ENCODE assay signal across 7 cellular contexts in the genomic region with DNA sequence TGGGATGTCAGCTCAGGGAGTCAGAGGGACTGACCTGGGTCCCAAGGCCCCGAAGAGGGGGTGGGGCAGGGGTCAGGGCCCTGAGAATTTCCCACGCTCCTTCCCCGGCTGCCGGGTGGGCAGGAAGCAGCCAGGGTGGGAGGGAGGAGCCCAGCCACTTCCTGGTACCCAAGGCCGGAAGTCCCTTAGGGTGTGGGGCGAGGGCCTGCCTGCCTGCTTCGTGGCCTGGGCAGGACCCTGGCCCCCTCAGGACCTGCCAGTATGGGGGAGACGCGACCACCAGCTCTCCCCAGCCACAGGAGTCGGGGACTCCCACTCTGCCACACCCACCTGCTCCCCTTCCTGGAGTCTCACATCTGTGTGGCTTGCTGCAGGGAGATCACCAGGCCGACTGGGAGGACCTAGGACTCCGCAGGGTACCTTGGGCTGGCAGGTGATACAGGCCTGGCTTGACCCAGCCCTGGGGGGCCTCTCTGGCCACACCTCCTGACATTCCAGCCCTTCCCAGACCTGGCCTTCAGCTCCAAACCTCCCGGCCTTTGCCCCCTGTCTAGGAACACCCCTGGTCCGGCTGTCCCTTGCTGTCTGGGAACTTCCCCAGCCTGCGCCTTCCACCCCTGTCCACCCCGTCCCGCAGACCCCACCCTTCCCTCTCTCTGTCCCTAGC. TPM values are rescaled to one million over a fixed set of nuclear protein-coding genes. Genes with fewer than 3 reads are reported as not detected.
DNase-seq lines count a peak whose midpoint lies in the region; ATAC-seq, FAIRE-seq and TF ChIP-seq lines count a peak whose summit lies in the region.

No MANE protein-coding gene starts in this region.

- TF ChIP-seq CTCF in bronchial epithelial cell (IDR thresholded peaks at IDR 0.05; ENCODE audit: insufficient read depth, low read length, severe bottlenecking) (no peak), left lung (IDR thresholded peaks at IDR 0.05) (no peak)

- H3K27ac Mint-ChIP-seq in T-helper 2 cell treated with Interferon-gamma antibody and Interleukin-4, amounts not matched to agents 5 μg/mL and 100 μg/mL, for 36 hours: peak overlapping the region; percentile 96
- peak overlapping the region; percentile 98 for H3K27ac Mint-ChIP-seq in stimulated activated naive B cell treated with anti-CD40 and anti-IgM and Interleukin-4, amounts not matched to agents 10 μg/mL and 1 μg/mL and 100 μg/mL, for 72 hours

- H3K4me3 ChIP-seq in bronchial epithelial cell (ENCODE audit: low read depth, low read length) (no peak overlapping the region), left lung (peak overlapping the region in 1 of 2 donors; percentile 68)

- peak; percentile 25 for ATAC-seq in HG03571 (IDR thresholded peaks at IDR 0.05; ENCODE audit: unreplicated experiment)
- ATAC-seq in left lung: peak; percentile 4
- ATAC-seq in stimulated activated naive B cell treated with anti-CD40 and anti-IgM and Interleukin-4, amounts not matched to agents 10 μg/mL and 1 μg/mL and 100 μg/mL, for 72 hours (replicated peaks): peak; percentile 43 to 44
- ATAC-seq in HG02852 (IDR thresholded peaks at IDR 0.05; ENCODE audit: unreplicated experiment): no peak

- no peaks in the 10 kb centered on the region for H3K27me3 Mint-ChIP-seq in T-helper 2 cell treated with Interferon-gamma antibody and Interleukin-4, amounts not matched to agents 5 μg/mL and 100 μg/mL, for 36 hours (ENCODE audit: low read depth)
- H3K27me3 Mint-ChIP-seq in stimulated activated naive B cell treated with anti-CD40 and anti-IgM and Interleukin-4, amounts not matched to agents 10 μg/mL and 1 μg/mL and 100 μg/mL, for 72 hours: no peaks in the 10 kb centered on the region

- TF ChIP-seq POLR2A in GM18526 (IDR thresholded peaks at IDR 0.05; ENCODE audit: extremely low read depth, insufficient read length): peak; percentile 87

- peaks cover 34% of the 10 kb centered on the region for H3K4me1 Mint-ChIP-seq in T-helper 2 cell treated with Interferon-gamma antibody and Interleukin-4, amounts not matched to agents 5 μg/mL and 100 μg/mL, for 36 hours (ENCODE audit: low read depth)
- H3K4me1 Mint-ChIP-seq in stimulated activated naive B cell treated with anti-CD40 and anti-IgM and Interleukin-4, amounts not matched to agents 10 μg/mL and 1 μg/mL and 100 μg/mL, for 72 hours: peaks cover 51 to 83% of the 10 kb centered on the region in 2 donors

- H3K27me3 ChIP-seq in bronchial epithelial cell (ENCODE audit: control insufficient read depth, insufficient read depth, low read length) (no peaks in the 10 kb centered on the region), left lung (no peaks in the 10 kb centered on the region)

- peaks cover 20% of the 10 kb centered on the region for H3K36me3 Mint-ChIP-seq in T-helper 2 cell treated with Interferon-gamma antibody and Interleukin-4, amounts not matched to agents 5 μg/mL and 100 μg/mL, for 36 hours (ENCODE audit: low read depth)
- peaks cover 28 to 37% of the 10 kb centered on the region in 2 donors for H3K36me3 Mint-ChIP-seq in stimulated activated naive B cell treated with anti-CD40 and anti-IgM and Interleukin-4, amounts not matched to agents 10 μg/mL and 1 μg/mL and 100 μg/mL, for 72 hours

- DNase-seq in T-helper 2 cell treated with Interferon-gamma antibody and Interleukin-4, amounts not matched to agents 5 μg/mL and 100 μg/mL, for 36 hours (ENCODE audit: low spot score): peak; percentile 77
- peak; percentile 57 for DNase-seq in bronchial epithelial cell (ENCODE audit: low read depth)
- DNase-seq in left lung: peak; percentile 82 to 92
- DNase-seq in stimulated activated naive B cell treated with anti-CD40 and anti-IgM and Interleukin-4, amounts not matched to agents 10 μg/mL and 1 μg/mL and 100 μg/mL, for 72 hours: peak; percentile 72

- FAIRE-seq in bronchial epithelial cell (lab: Jason Lieb, UNC): no peak

- H3K27ac ChIP-seq in left lung: peak overlapping the region; percentile 93 to 99

- intact Hi-C loops in left lung (cut with DNase I): no loop called here

- H3K4me3 Mint-ChIP-seq in T-helper 2 cell treated with Interferon-gamma antibody and Interleukin-4, amounts not matched to agents 5 μg/mL and 100 μg/mL, for 36 hours: peak overlapping the region; percentile 88
- H3K4me3 Mint-ChIP-seq in stimulated activated naive B cell treated with anti-CD40 and anti-IgM and Interleukin-4, amounts not matched to agents 10 μg/mL and 1 μg/mL and 100 μg/mL, for 72 hours: peak overlapping the region; percentile 92 to 97

- no peaks in the 10 kb centered on the region for H3K9me3 Mint-ChIP-seq in T-helper 2 cell treated with Interferon-gamma antibody and Interleukin-4, amounts not matched to agents 5 μg/mL and 100 μg/mL, for 36 hours
- H3K9me3 Mint-ChIP-seq in stimulated activated naive B cell treated with anti-CD40 and anti-IgM and Interleukin-4, amounts not matched to agents 10 μg/mL and 1 μg/mL and 100 μg/mL, for 72 hours: no peaks in the 10 kb centered on the region

- peaks cover 50 to 97% of the 10 kb centered on the region in 2 donors for H3K4me1 ChIP-seq in left lung

- peaks cover 25% of the 10 kb centered on the region for H3K36me3 ChIP-seq in bronchial epithelial cell (ENCODE audit: control insufficient read depth, insufficient read depth, low read length)
- H3K36me3 ChIP-seq in left lung: peaks cover 9 to 45% of the 10 kb centered on the region in 2 donors

- no peaks in the 10 kb centered on the region for H3K9me3 ChIP-seq in left lung

RNA-seq across cellular contexts. Expression of a gene that starts 9.8 kb away (rescaled TPM):
- total RNA-seq in bronchial epithelial cell (317 and 370 TPM in 2 replicates), left lung (100 to 1,000 TPM; 220 to 235 TPM)

RNA-seq across cellular contexts. Expression of a gene that starts 11.0 kb away (rescaled TPM):
- total RNA-seq in bronchial epithelial cell (15.8 and 31.1 TPM in 2 replicates), left lung (100 to 1,000 TPM in 1 of 2 donors, 10 to 100 TPM in 1; 87.4 to 115 TPM)

RNA-seq across cellular contexts. Expression of a gene that starts 16.0 kb away (rescaled TPM):
- 20.8 and 27.1 TPM in 2 replicates for total RNA-seq in bronchial epithelial cell
- total RNA-seq in left lung: 10 to 100 TPM; 48.0 to 58.7 TPM

RNA-seq across cellular contexts. Expression of a gene that starts 17.8 kb away (rescaled TPM):
- total RNA-seq in bronchial epithelial cell (8.7 and 14.8 TPM in 2 replicates), left lung (100 to 1,000 TPM; 139 to 161 TPM)

RNA-seq across cellular contexts. Expression of a gene that starts 21.5 kb away (rescaled TPM):
- total RNA-seq in bronchial epithelial cell (1.2 and 2.9 TPM in 2 replicates), left lung (1 to 10 TPM in 1 of 2 donors, under 1 TPM in 1; 0.55 to 1.5 TPM)
